8 cellular contexts compared by ENCODE assay signal in the genomic region with DNA sequence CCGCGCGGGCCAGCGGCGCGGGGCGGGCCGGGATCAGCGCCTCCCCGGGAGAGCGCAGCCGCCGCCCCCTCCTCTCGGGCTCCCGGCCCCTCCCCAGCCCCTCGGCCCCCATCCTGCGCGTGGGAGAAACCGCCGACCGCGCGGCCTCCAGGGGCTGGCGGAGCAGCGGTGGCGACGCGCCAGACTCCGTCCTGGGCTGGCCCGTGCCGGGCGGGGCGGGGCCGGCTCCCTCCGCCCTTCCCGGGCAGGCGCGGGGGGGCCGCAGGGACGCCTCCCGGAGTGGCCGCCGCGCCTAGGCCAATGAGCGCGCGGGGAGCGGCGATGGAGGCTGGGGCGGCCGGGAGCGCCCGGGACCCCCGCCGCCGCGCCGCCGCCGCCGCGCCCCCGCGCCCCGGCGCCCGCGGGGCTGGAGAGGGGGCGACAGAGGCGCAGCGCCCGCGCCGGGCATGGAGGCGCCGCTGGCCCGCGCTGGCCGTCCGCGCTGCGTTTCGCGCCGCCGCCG. TPM values are rescaled to one million over a fixed set of nuclear protein-coding genes. Genes with fewer than 3 reads are reported as not detected.
DNase-seq lines count a peak whose midpoint lies in the region; ATAC-seq and TF ChIP-seq lines count a peak whose summit lies in the region.

No MANE protein-coding gene starts in this region.

- no peak overlapping the region for H2AFZ ChIP-seq in OCI-LY3 (ENCODE audit: low read depth, low read length)

- CTCF ChIA-PET in activated CD8-positive, alpha-beta T cell treated with anti-CD3 and anti-CD28 coated beads, Interleukin-2, amount 10 ng/mL, durations not matched to agents 7 days and 5 days (lab: Charles Lee): interaction anchor here (0.9 to 2.2 kb wide), 4 partner anchors 22 to 270 kb away, joined by 3 to 9 read pairs (median 4); no protein-coding TSS in a partner anchor
- CTCF ChIA-PET in activated CD8-positive, alpha-beta T cell treated with anti-CD3 and anti-CD28 coated beads for 36 hours (lab: Charles Lee): interaction anchor here (0.6 to 1.9 kb wide), 14 partner anchors 10 to 141 kb away, joined by 3 to 16 read pairs (median 5); a partner anchor contains a TSS

- intact Hi-C loops in activated CD8-positive, alpha-beta T cell treated with anti-CD3 and anti-CD28 coated beads for 36 hours (cut with micrococcal nuclease): no loop called here

- WGBS in esophagus, 2 donors: 0 to 1% methylated on average over 43 to 87 of the region's 87 CpGs

- no peaks in the 10 kb centered on the region for H3K36me3 Mint-ChIP-seq in activated CD8-positive, alpha-beta T cell treated with anti-CD3 and anti-CD28 coated beads, Interleukin-2, amount 10 ng/mL, durations not matched to agents 7 days and 5 days (ENCODE audit: low read depth)
- H3K36me3 Mint-ChIP-seq in activated CD8-positive, alpha-beta T cell treated with anti-CD3 and anti-CD28 coated beads for 36 hours (ENCODE audit: low read depth): no peaks in the 10 kb centered on the region

- no peak overlapping the region for H3K27ac ChIP-seq in OCI-LY3 (ENCODE audit: low read length)
- peak overlapping the region; percentile 18 to 68 for H3K27ac ChIP-seq in esophagus (ENCODE audit: low read depth in 2 of 2, low read length in 1 of 2)
- H3K27ac ChIP-seq in mucosa of rectum (ENCODE audit: low read depth in 2 of 2, low read length in 2 of 2): peak overlapping the region in 1 of 2 donors; percentile 35

- H3K27me3 Mint-ChIP-seq in activated CD8-positive, alpha-beta T cell treated with anti-CD3 and anti-CD28 coated beads, Interleukin-2, amount 10 ng/mL, durations not matched to agents 7 days and 5 days (ENCODE audit: low read depth): peaks cover 31% of the 10 kb centered on the region
- peaks cover 29% of the 10 kb centered on the region for H3K27me3 Mint-ChIP-seq in activated CD8-positive, alpha-beta T cell treated with anti-CD3 and anti-CD28 coated beads for 36 hours

- H3K4me1 ChIP-seq in OCI-LY3 (ENCODE audit: low read length) (no peaks in the 10 kb centered on the region), esophagus (ENCODE audit: control insufficient read depth in 2 of 2, insufficient read depth in 2 of 2, low read length in 1 of 2) (peaks cover 0 to 5% of the 10 kb centered on the region in 2 donors), mucosa of rectum (ENCODE audit: control insufficient read depth in 2 of 2, insufficient read depth in 2 of 2, low read length in 2 of 2) (peaks cover 8 to 9% of the 10 kb centered on the region in 2 donors)

- no peak overlapping the region for H3K4me3 Mint-ChIP-seq in activated CD8-positive, alpha-beta T cell treated with anti-CD3 and anti-CD28 coated beads, Interleukin-2, amount 10 ng/mL, durations not matched to agents 7 days and 5 days
- no peak overlapping the region for H3K4me3 Mint-ChIP-seq in activated CD8-positive, alpha-beta T cell treated with anti-CD3 and anti-CD28 coated beads for 36 hours

- H3K9me3 Mint-ChIP-seq in activated CD8-positive, alpha-beta T cell treated with anti-CD3 and anti-CD28 coated beads, Interleukin-2, amount 10 ng/mL, durations not matched to agents 7 days and 5 days (ENCODE audit: insufficient read depth): no peaks in the 10 kb centered on the region
- H3K9me3 Mint-ChIP-seq in activated CD8-positive, alpha-beta T cell treated with anti-CD3 and anti-CD28 coated beads for 36 hours: no peaks in the 10 kb centered on the region

- H4K20me1 ChIP-seq in OCI-LY3 (ENCODE audit: insufficient read depth, low read length): no peaks in the 10 kb centered on the region

- no peak for TF ChIP-seq CTCF in activated CD8-positive, alpha-beta T cell treated with anti-CD3 and anti-CD28 coated beads for 36 hours (IDR thresholded peaks at IDR 0.05)
- TF ChIP-seq CTCF in OCI-LY3 (IDR thresholded peaks at IDR 0.05; ENCODE audit: low read depth, low read length): no peak

- no peak overlapping the region for H3K27ac Mint-ChIP-seq in activated CD8-positive, alpha-beta T cell treated with anti-CD3 and anti-CD28 coated beads, Interleukin-2, amount 10 ng/mL, durations not matched to agents 7 days and 5 days
- no peak overlapping the region for H3K27ac Mint-ChIP-seq in activated CD8-positive, alpha-beta T cell treated with anti-CD3 and anti-CD28 coated beads for 36 hours

- no peaks in the 10 kb centered on the region for H3K36me3 ChIP-seq in OCI-LY3 (replicated peaks; ENCODE audit: low read depth, low read length)
- no peaks in the 10 kb centered on the region for H3K36me3 ChIP-seq in esophagus (ENCODE audit: control insufficient read depth in 2 of 2, insufficient read depth in 2 of 2, low read length in 1 of 2)
- no peaks in the 10 kb centered on the region for H3K36me3 ChIP-seq in mucosa of rectum (ENCODE audit: control insufficient read depth in 2 of 2, insufficient read depth in 2 of 2, low read length in 2 of 2)

- ATAC-seq in activated CD8-positive, alpha-beta T cell treated with anti-CD3 and anti-CD28 coated beads, Interleukin-2, amount 10 ng/mL, durations not matched to agents 7 days and 5 days: peak; percentile 22
- no peak for ATAC-seq in activated CD8-positive, alpha-beta T cell treated with anti-CD3 and anti-CD28 coated beads for 36 hours
- ATAC-seq in GM21526 (IDR thresholded peaks at IDR 0.05; ENCODE audit: low FRiP score, unreplicated experiment): no peak

- no peaks in the 10 kb centered on the region for H3K79me2 ChIP-seq in OCI-LY3 (ENCODE audit: low read length)

- DNase-seq in activated CD8-positive, alpha-beta T cell treated with anti-CD3 and anti-CD28 coated beads, Interleukin-2, amount 10 ng/mL, durations not matched to agents 7 days and 5 days: no peak
- no peak for DNase-seq in activated CD8-positive, alpha-beta T cell treated with anti-CD3 and anti-CD28 coated beads for 36 hours
- no peak for DNase-seq in GM19240 (ENCODE audit: insufficient read length, low spot score)
- DNase-seq in COR-L47 (lab: John Stamatoyannopoulos, UW): no peak

- H3K27me3 ChIP-seq in OCI-LY3 (ENCODE audit: low read depth, low read length) (no peaks in the 10 kb centered on the region; the same call in 1 of the 2 replicates), esophagus (ENCODE audit: control insufficient read depth in 1 of 2, insufficient read depth in 2 of 2, low read length in 2 of 2) (no peaks in the 10 kb centered on the region), mucosa of rectum (ENCODE audit: control insufficient read depth in 2 of 2, insufficient read depth in 2 of 2, low read length in 2 of 2) (peaks cover 13 to 14% of the 10 kb centered on the region in 2 donors)

- H3K9ac ChIP-seq in OCI-LY3 (ENCODE audit: low read length): no peak overlapping the region
- H3K9ac ChIP-seq in mucosa of rectum (ENCODE audit: low read depth in 1 of 2, low read length in 2 of 2): peak overlapping the region in 1 of 2 donors; percentile 67

- 0 out of 2 replicates have a peak overlapping the region, but pooled peaks have one; percentile 66 for H3K4me3 ChIP-seq in OCI-LY3 (ENCODE audit: low read length)
- peak overlapping the region; percentile 47 to 50 for H3K4me3 ChIP-seq in esophagus (ENCODE audit: low read depth in 1 of 2, low read length in 2 of 2)
- H3K4me3 ChIP-seq in mucosa of rectum (ENCODE audit: low read length in 2 of 2): peak overlapping the region; percentile 63 to 74

- H3K9me3 ChIP-seq in OCI-LY3 (ENCODE audit: insufficient read depth, low read length): no peaks in the 10 kb centered on the region
- peaks cover 0 to 2% of the 10 kb centered on the region in 2 donors for H3K9me3 ChIP-seq in esophagus (ENCODE audit: control insufficient read depth in 2 of 2, insufficient read depth in 1 of 2, low read depth in 1 of 2, low read length in 1 of 2)
- H3K9me3 ChIP-seq in mucosa of rectum (ENCODE audit: control insufficient read depth in 2 of 2, low read length in 2 of 2): no peaks in the 10 kb centered on the region

- peak overlapping the region; percentile 62 for H3K4me2 ChIP-seq in OCI-LY3 (ENCODE audit: low read length)

- peaks cover 3% of the 10 kb centered on the region for H3K4me1 Mint-ChIP-seq in activated CD8-positive, alpha-beta T cell treated with anti-CD3 and anti-CD28 coated beads, Interleukin-2, amount 10 ng/mL, durations not matched to agents 7 days and 5 days (ENCODE audit: low read depth)
- no peaks in the 10 kb centered on the region for H3K4me1 Mint-ChIP-seq in activated CD8-positive, alpha-beta T cell treated with anti-CD3 and anti-CD28 coated beads for 36 hours (ENCODE audit: low read depth)

- POLR2A ChIA-PET in activated CD8-positive, alpha-beta T cell treated with anti-CD3 and anti-CD28 coated beads, Interleukin-2, amount 10 ng/mL, durations not matched to agents 7 days and 5 days (lab: Charles Lee): no interaction called here
- POLR2A ChIA-PET in activated CD8-positive, alpha-beta T cell treated with anti-CD3 and anti-CD28 coated beads for 36 hours (lab: Charles Lee): no interaction called here

RNA-seq across cellular contexts. Expression of a gene that starts 49.1 kb away (rescaled TPM):
- total RNA-seq in activated CD8-positive, alpha-beta T cell treated with anti-CD3 and anti-CD28 coated beads, Interleukin-2, amount 10 ng/mL, durations not matched to agents 7 days and 5 days: not detected
- total RNA-seq in activated CD8-positive, alpha-beta T cell treated with anti-CD3 and anti-CD28 coated beads for 36 hours: not detected
- 1 to 10 TPM; 2.0 to 2.2 TPM for polyA plus RNA-seq in esophagus

RNA-seq across cellular contexts. Expression of a gene that starts 56.2 kb away (rescaled TPM):
- total RNA-seq in activated CD8-positive, alpha-beta T cell treated with anti-CD3 and anti-CD28 coated beads, Interleukin-2, amount 10 ng/mL, durations not matched to agents 7 days and 5 days: 10 to 100 TPM; 29.2 to 30.5 TPM
- 10 to 100 TPM; 40.8 to 44.0 TPM for total RNA-seq in activated CD8-positive, alpha-beta T cell treated with anti-CD3 and anti-CD28 coated beads for 36 hours
- 10 to 100 TPM in 1 of 2 donors, 1 to 10 TPM in 1; 9.3 to 11.9 TPM for polyA plus RNA-seq in esophagus
